ENCODE assay signal across 14 cellular contexts in genomic region chr7:71267734-71268133, GRCh38.
DNase-seq lines count a peak whose midpoint lies in the region; ATAC-seq and TF ChIP-seq lines count a peak whose summit lies in the region.
"Had no signal": no experiment of that assay in that cellular context is flagged by ENCODE, and none has a peak within 500 bp of the region (broad histone marks: within the 10 kb centered on the region; RNA-seq: fewer than 3 reads in every experiment).

No MANE protein-coding gene starts in this region.

- peak; percentile 48; the same call in 2 of the 3 replicates for TF ChIP-seq CTCF in H9 (conservative IDR thresholded peaks at IDR 0.05)
- TF ChIP-seq CTCF in WTC11 (IDR thresholded peaks at IDR 0.05): no peak
- peak; percentile 5 for TF ChIP-seq CTCF in hepatocyte (IDR thresholded peaks at IDR 0.05; ENCODE audit: poor library complexity)

- H3K27me3 ChIP-seq in H9 (ENCODE audit: insufficient read depth, low read length): no peaks in the 10 kb centered on the region
- no peaks in the 10 kb centered on the region for H3K27me3 ChIP-seq in hepatocyte
- H3K27me3 ChIP-seq in mesendoderm (ENCODE audit: insufficient read depth, low read length, poor library complexity): no peaks in the 10 kb centered on the region
- H3K27me3 ChIP-seq in naive thymus-derived CD4-positive, alpha-beta T cell (ENCODE audit: control insufficient read depth in 2 of 2, insufficient read depth in 2 of 2, low read length in 2 of 2): no peaks in the 10 kb centered on the region

- H3K18ac ChIP-seq in H9 (ENCODE audit: insufficient read length, low read depth, low read length): no peak overlapping the region
- no peak overlapping the region for H3K18ac ChIP-seq in mesendoderm (ENCODE audit: low read length)

- H3K9ac ChIP-seq in H9 (ENCODE audit: extremely low read depth, insufficient read length, low read length): no peak overlapping the region
- H3K9ac ChIP-seq in mesendoderm (ENCODE audit: low read length): no peak overlapping the region

- no peak overlapping the region for H3K23ac ChIP-seq in H9 (ENCODE audit: insufficient read length, low read depth, low read length)
- no peak overlapping the region for H3K23ac ChIP-seq in mesendoderm (ENCODE audit: low read length)

- peaks cover 38 to 39% of the 10 kb centered on the region in 2 experiments for H3K4me1 Mint-ChIP-seq in H9
- peaks cover 52% of the 10 kb centered on the region for H3K4me1 Mint-ChIP-seq in WTC11
- H3K4me1 Mint-ChIP-seq in naive thymus-derived CD4-positive, alpha-beta T cell: no peaks in the 10 kb centered on the region
- H3K4me1 Mint-ChIP-seq: B cell; CD4-positive, alpha-beta memory T cell had no signal

- POLR2A ChIA-PET in WTC11 (lab: Charles Lee): no interaction called here
- POLR2A ChIA-PET in naive thymus-derived CD4-positive, alpha-beta T cell (lab: Charles Lee): no interaction called here

- no peak overlapping the region for H2BK5ac ChIP-seq in H9 (ENCODE audit: insufficient read length, low read length)
- no peak overlapping the region for H2BK5ac ChIP-seq in mesendoderm (ENCODE audit: low read length)

- no peak overlapping the region for H2BK12ac ChIP-seq in H9 (ENCODE audit: insufficient read length, low read depth, low read length)

- H3K56ac ChIP-seq in H9 (ENCODE audit: insufficient read length, low read depth, low read length) (no peak overlapping the region), mesendoderm (ENCODE audit: low read length) (no peak overlapping the region)

- H3K36me3 Mint-ChIP-seq in H9 (ENCODE audit: insufficient read depth in 1 of 3, low read depth in 3 of 3) (peaks cover 29 to 47% (median 36%) of the 10 kb centered on the region in 3 experiments), WTC11 (peaks cover 36% of the 10 kb centered on the region)
- H3K36me3 Mint-ChIP-seq in naive thymus-derived CD4-positive, alpha-beta T cell: peaks cover 0 to 9% (median 0%) of the 10 kb centered on the region in 5 donors
- H3K36me3 Mint-ChIP-seq: CD4-positive, alpha-beta memory T cell had no signal

- H3K9me3 ChIP-seq in H9 (ENCODE audit: control insufficient read depth, low read depth, low read length) (peaks cover 6% of the 10 kb centered on the region), hepatocyte (ENCODE audit: low read depth) (peaks cover 2% of the 10 kb centered on the region)
- peaks cover 0 to 7% (median 0%) of the 10 kb centered on the region in 3 experiments for H3K9me3 ChIP-seq in naive thymus-derived CD4-positive, alpha-beta T cell (ENCODE audit: control insufficient read depth in 2 of 3, low read length in 3 of 3)

- no peaks in the 10 kb centered on the region for H4K20me1 ChIP-seq in H9 (ENCODE audit: control insufficient read depth, insufficient read depth, insufficient read length)
- no peaks in the 10 kb centered on the region for H4K20me1 ChIP-seq in hepatocyte (ENCODE audit: insufficient read depth, poor library complexity, severe bottlenecking)

- no peak overlapping the region for H2BK20ac ChIP-seq in H9 (ENCODE audit: low read depth, low read length, poor library complexity, severe bottlenecking)

- H3K4me3 ChIP-seq in hepatocyte (no peak overlapping the region), mesendoderm (ENCODE audit: low read length) (no peak overlapping the region)
- no peak overlapping the region for H3K4me3 ChIP-seq in naive thymus-derived CD4-positive, alpha-beta T cell (ENCODE audit: low read length)
- H3K4me3 ChIP-seq: K562 had no signal

- no peak overlapping the region for H2AFZ ChIP-seq in H9 (ENCODE audit: low read length)
- no peak overlapping the region for H2AFZ ChIP-seq in hepatocyte

- H3K4ac ChIP-seq in H9 (ENCODE audit: low read depth, low read length) (no peak overlapping the region), mesendoderm (ENCODE audit: low read depth, low read length) (no peak overlapping the region)

- H3T11ph ChIP-seq in H9 (ENCODE audit: low read length): no peak overlapping the region

- no peaks in the 10 kb centered on the region for H3K23me2 ChIP-seq in H9 (ENCODE audit: insufficient read length, low read depth, low read length, poor library complexity, severe bottlenecking)

- peak; percentile 62 for ATAC-seq in WTC11
- ATAC-seq in naive thymus-derived CD4-positive, alpha-beta T cell: no peak
- ATAC-seq: K562 had no signal

- no peak overlapping the region for H2AK5ac ChIP-seq in H9 (ENCODE audit: insufficient read length, low read length)
- no peak overlapping the region for H2AK5ac ChIP-seq in mesendoderm (ENCODE audit: low read length)

- CTCF ChIA-PET in WTC11 (lab: Charles Lee): interaction anchor here (0.8 to 1.0 kb wide), 2 partner anchors 30 to 53 kb away, joined by 3 read pairs; no protein-coding TSS in a partner anchor
- CTCF ChIA-PET in naive thymus-derived CD4-positive, alpha-beta T cell (lab: Charles Lee): no interaction called here

- no peak overlapping the region for H3K14ac ChIP-seq in H9 (ENCODE audit: insufficient read depth, low read length)

- WGBS in H9 (ENCODE audit: extremely low coverage, insufficient read length, low lambda C conversion rate): no CpG with 5 or more reads among the region's 3 CpGs
- WGBS in hepatocyte (ENCODE audit: low lambda C conversion rate, missing lambda C conversion rate): 67% methylated on average over 3 of the region's 3 CpGs
- no CpG with 5 or more reads among the region's 3 CpGs for WGBS in mesendoderm (ENCODE audit: extremely low coverage, insufficient coverage, low lambda C conversion rate)

- no peak overlapping the region for H4K5ac ChIP-seq in H9 (ENCODE audit: insufficient read length, low read depth, low read length)
- H4K5ac ChIP-seq in mesendoderm (ENCODE audit: low read length): no peak overlapping the region

- DNase-seq in H9: no peak
- no peak for DNase-seq in WTC11 (ENCODE audit: low spot score)
- DNase-seq in hepatocyte (ENCODE audit: low spot score): no peak
- peak; percentile 69 for DNase-seq in mesendoderm
- no peak for DNase-seq in activated CD4-positive, alpha-beta T cell treated with anti-CD3 and anti-CD28 coated beads, Interleukin-2, amount 50 U/mL, for 4 hours
- DNase-seq in naive thymus-derived CD4-positive, alpha-beta T cell: no peak
- no peak for DNase-seq in NCI-H128 (lab: John Stamatoyannopoulos, UW; ENCODE audit: unreplicated experiment)
- DNase-seq in stimulated activated CD8-positive, alpha-beta memory T cell treated with anti-CD3 and anti-CD28 coated beads, Interleukin-4, amount 100 ng/mL, for 48 hours: no peak
- DNase-seq: CD4-positive, alpha-beta memory T cell; DND-41; GDM1 had no signal

- H2BK120ac ChIP-seq in H9 (ENCODE audit: low read depth, low read length, poor library complexity, severe bottlenecking): no peak overlapping the region
- no peak overlapping the region for H2BK120ac ChIP-seq in mesendoderm (ENCODE audit: low read depth, low read length)

- no peak overlapping the region for H4K8ac ChIP-seq in H9 (replicated peaks; ENCODE audit: insufficient read length, low read depth, low read length)
- H4K8ac ChIP-seq in mesendoderm (ENCODE audit: low read depth, low read length): no peak overlapping the region

- peaks cover 21% of the 10 kb centered on the region; the same call in 1 of the 2 replicates for H3K79me2 ChIP-seq in H9 (ENCODE audit: insufficient read depth, low read length)
- no peaks in the 10 kb centered on the region for H3K79me2 ChIP-seq in hepatocyte
- peaks cover 10% of the 10 kb centered on the region for H3K79me2 ChIP-seq in mesendoderm (ENCODE audit: control insufficient read depth, insufficient read depth, low read length)

- H3K9me3 Mint-ChIP-seq in H9 (peaks cover 24 to 28% of the 10 kb centered on the region in 2 experiments), WTC11 (peaks cover 24% of the 10 kb centered on the region)
- peaks cover 14 to 54% (median 26%) of the 10 kb centered on the region in 11 donors for H3K9me3 Mint-ChIP-seq in naive thymus-derived CD4-positive, alpha-beta T cell

- H2BK15ac ChIP-seq in H9 (ENCODE audit: low read depth, low read length) (no peak overlapping the region), mesendoderm (replicated peaks; ENCODE audit: low read depth) (no peak overlapping the region)

- H3K27ac Mint-ChIP-seq in H9 (peak overlapping the region; percentile 74 to 86 (median 86); a peak in 6 of 7 replicates), WTC11 (peak overlapping the region; percentile 78; the same call in 1 of the 2 replicates)
- H3K27ac Mint-ChIP-seq in naive thymus-derived CD4-positive, alpha-beta T cell: no peak overlapping the region
- H3K27ac Mint-ChIP-seq: B cell; CD4-positive, alpha-beta memory T cell had no signal

- H3K27me3 Mint-ChIP-seq in H9 (ENCODE audit: low read depth) (no peaks in the 10 kb centered on the region), WTC11 (ENCODE audit: low read depth) (no peaks in the 10 kb centered on the region)
- peaks cover 0 to 3% (median 0%) of the 10 kb centered on the region in 5 donors for H3K27me3 Mint-ChIP-seq in naive thymus-derived CD4-positive, alpha-beta T cell
- H3K27me3 Mint-ChIP-seq: B cell; CD4-positive, alpha-beta memory T cell had no signal

- H3K4me2 ChIP-seq in H9 (ENCODE audit: insufficient read depth, insufficient read length, low read length) (no peak overlapping the region), hepatocyte (no peak overlapping the region), mesendoderm (ENCODE audit: low read length) (no peak overlapping the region)

- no peaks in the 10 kb centered on the region for H3K36me3 ChIP-seq in hepatocyte (replicated peaks; ENCODE audit: insufficient read depth, low read depth)
- no peaks in the 10 kb centered on the region for H3K36me3 ChIP-seq in mesendoderm (ENCODE audit: control insufficient read depth, insufficient read depth, low read length)
- no peaks in the 10 kb centered on the region for H3K36me3 ChIP-seq in naive thymus-derived CD4-positive, alpha-beta T cell (ENCODE audit: control insufficient read depth in 2 of 3, insufficient read depth in 3 of 3, low read length in 3 of 3)

- H3K9me2 ChIP-seq in hepatocyte (replicated peaks; ENCODE audit: insufficient read depth): no peaks in the 10 kb centered on the region

- H3K27ac ChIP-seq in H9 (ENCODE audit: insufficient read length, low read depth, low read length) (no peak overlapping the region), hepatocyte (no peak overlapping the region), mesendoderm (ENCODE audit: low read depth, low read length) (no peak overlapping the region)
- H3K27ac ChIP-seq in naive thymus-derived CD4-positive, alpha-beta T cell (ENCODE audit: low read depth, low read length): no peak overlapping the region
- H3K27ac ChIP-seq: C4-2B had no signal

- H4K91ac ChIP-seq in H9 (ENCODE audit: insufficient read length, low read depth, low read length): no peak overlapping the region

- H3K4me3 Mint-ChIP-seq in H9: no peak overlapping the region; a peak in 1 of 5 replicates
- H3K4me3 Mint-ChIP-seq in WTC11: no peak overlapping the region
- H3K4me3 Mint-ChIP-seq in naive thymus-derived CD4-positive, alpha-beta T cell: no peak overlapping the region
- H3K4me3 Mint-ChIP-seq: B cell; CD4-positive, alpha-beta memory T cell had no signal

- H3K4me1 ChIP-seq in H9 (ENCODE audit: insufficient read depth, low read length) (peaks cover 16% of the 10 kb centered on the region; the same call in 1 of the 2 replicates), hepatocyte (ENCODE audit: insufficient read depth) (no peaks in the 10 kb centered on the region), mesendoderm (ENCODE audit: control insufficient read depth, low read depth, low read length) (no peaks in the 10 kb centered on the region)
- no peaks in the 10 kb centered on the region for H3K4me1 ChIP-seq in naive thymus-derived CD4-positive, alpha-beta T cell (ENCODE audit: control insufficient read depth in 2 of 2, insufficient read depth in 2 of 2, low read length in 2 of 2)

- peaks cover 2% of the 10 kb centered on the region for H3K79me1 ChIP-seq in H9 (ENCODE audit: insufficient read depth, low read depth, low read length, poor library complexity, severe bottlenecking)
- peaks cover 8% of the 10 kb centered on the region for H3K79me1 ChIP-seq in mesendoderm (ENCODE audit: low read length)

- intact Hi-C loops in naive thymus-derived CD4-positive, alpha-beta T cell (cut with micrococcal nuclease): no loop called here

Comparison
In these comparisons a context has a peak if more than half of its experiments do, and no peak if none do; other contexts are left out.
1. H3K27ac Mint-ChIP-seq: peak in H9 (3 of 3) and WTC11 (single experiment); none in naive thymus-derived CD4-positive, alpha-beta T cell (0 of 9).